In genomic region chr4:3098346-3098745, GRCh38 we compare ENCODE assay signal across 35 cellular contexts. TPM values are rescaled to one million over a fixed set of nuclear protein-coding genes. Genes with fewer than 3 reads are reported as not detected.
"Had no signal": no experiment of that assay in that cellular context is flagged by ENCODE, and none has a peak within 500 bp of the region (broad histone marks: within the 10 kb centered on the region; RNA-seq: fewer than 3 reads in every experiment).

No MANE protein-coding gene starts in this region.

- H3K4me1 ChIP-seq: esophagus squamous epithelium, gastroesophageal sphincter, left ventricle myocardium inferior, prostate gland, sigmoid colon, stomach, thyroid gland, upper lobe of left lung, vagina had no signal

- H3K9me3 ChIP-seq: esophagus squamous epithelium, gastroesophageal sphincter, left ventricle myocardium inferior, neutrophil, prostate gland, sigmoid colon, stomach, thyroid gland, upper lobe of left lung, vagina had no signal

- DNase-seq: activated CD4-positive, alpha-beta T cell treated with anti-CD3 and anti-CD28 coated beads, Interleukin-2, amount 50 U/mL, for 1 hour; activated CD4-positive, CD25-positive, alpha-beta regulatory T cell treated with anti-CD3 and anti-CD28 coated beads, Interleukin-2, amount 50 U/mL, for 72 hours; activated CD8-positive, alpha-beta T cell treated with anti-CD3 and anti-CD28 coated beads for 36 hours; activated gamma-delta T cell; activated naive CD4-positive, alpha-beta T cell treated with anti-CD3 and anti-CD28 coated beads, Interleukin-2, amount 50 U/mL, for 16 hours; activated naive CD8-positive, alpha-beta T cell treated with anti-CD3 and anti-CD28 coated beads, Interleukin-2, amount 50 U/mL, for 24 hours; amygdala; endodermal cell; esophagus squamous epithelium; islet precursor cell; left ventricle myocardium inferior; naive B cell; nephron progenitor cell; sigmoid colon; stimulated activated CD4-positive, alpha-beta T cell treated with anti-CD3 and anti-CD28 coated beads, Interleukin-1b, Interleukin-23, amount 100 ng/mL, for 48 hours; stimulated activated CD4-positive, alpha-beta T cell treated with anti-CD3 and anti-CD28 coated beads, Interleukin-4, amount 100 ng/mL, for 4 hours; stimulated activated CD8-positive, alpha-beta memory T cell treated with anti-CD3 and anti-CD28 coated beads, Interleukin-4, amount 100 ng/mL, for 48 hours; stomach; T-helper 1 cell; thyroid gland; upper lobe of left lung; WERI-Rb-1 had no signal

- ATAC-seq: activated CD8-positive, alpha-beta T cell treated with anti-CD3 and anti-CD28 coated beads for 36 hours; activated naive CD8-positive, alpha-beta T cell treated with anti-CD3 and anti-CD28 coated beads, Interleukin-2, amount 50 U/mL, for 24 hours; gastroesophageal sphincter; stimulated activated memory B cell treated with anti-CD40 and anti-IgM and Interleukin-4, amounts not matched to agents 10 μg/mL and 1 μg/mL and 100 μg/mL, for 72 hours had no signal

- H3K27ac ChIP-seq: epithelial cell of prostate, esophagus squamous epithelium, gastroesophageal sphincter, hepatocyte, left ventricle myocardium inferior, neutrophil, prostate gland, sigmoid colon, thyroid gland, upper lobe of left lung, vagina, WERI-Rb-1 had no signal

- H3K4me2 ChIP-seq: hepatocyte, smooth muscle cell had no signal

- H3K4me3 Mint-ChIP-seq: activated CD8-positive, alpha-beta T cell treated with anti-CD3 and anti-CD28 coated beads for 36 hours; activated naive CD8-positive, alpha-beta T cell treated with anti-CD3 and anti-CD28 coated beads, Interleukin-2, amount 50 U/mL, for 24 hours; activated T-helper 1 cell treated with anti-CD3 and anti-CD28 coated beads, Interleukin-12 subunit alpha, Interleukin-12 subunit beta, Interleukin-2, Interleukin-4 antibody, amounts not matched to agents 30 ng/mL and 10 ng/mL and 1 ng/mL, durations not matched to agents 14 hours and 24 hours and 36 hours; endodermal cell; mesothelial cell of epicardium; naive B cell; nephron progenitor cell; stimulated activated memory B cell treated with anti-CD40 and anti-IgM and Interleukin-4, amounts not matched to agents 10 μg/mL and 1 μg/mL and 100 μg/mL, for 72 hours had no signal

- H3K36me3 ChIP-seq: vagina had no signal

- H3K27ac Mint-ChIP-seq: activated CD8-positive, alpha-beta T cell treated with anti-CD3 and anti-CD28 coated beads for 36 hours; activated naive CD8-positive, alpha-beta T cell treated with anti-CD3 and anti-CD28 coated beads, Interleukin-2, amount 50 U/mL, for 24 hours; activated T-helper 1 cell treated with anti-CD3 and anti-CD28 coated beads, Interleukin-12 subunit alpha, Interleukin-12 subunit beta, Interleukin-2, Interleukin-4 antibody, amounts not matched to agents 30 ng/mL and 10 ng/mL and 1 ng/mL, durations not matched to agents 14 hours and 24 hours and 36 hours; endodermal cell; mesothelial cell of epicardium; nephron progenitor cell; stimulated activated memory B cell treated with anti-CD40 and anti-IgM and Interleukin-4, amounts not matched to agents 10 μg/mL and 1 μg/mL and 100 μg/mL, for 72 hours had no signal

- H2AFZ ChIP-seq: hepatocyte had no signal

- H3K27me3 ChIP-seq: esophagus squamous epithelium, gastroesophageal sphincter, hepatocyte, neutrophil, sigmoid colon, stomach, thyroid gland, upper lobe of left lung, vagina had no signal

- H3K27me3 Mint-ChIP-seq: activated CD8-positive, alpha-beta T cell treated with anti-CD3 and anti-CD28 coated beads for 36 hours; activated naive CD8-positive, alpha-beta T cell treated with anti-CD3 and anti-CD28 coated beads, Interleukin-2, amount 50 U/mL, for 24 hours; naive B cell; stimulated activated memory B cell treated with anti-CD40 and anti-IgM and Interleukin-4, amounts not matched to agents 10 μg/mL and 1 μg/mL and 100 μg/mL, for 72 hours had no signal

- H3K4me1 Mint-ChIP-seq: activated naive CD8-positive, alpha-beta T cell treated with anti-CD3 and anti-CD28 coated beads, Interleukin-2, amount 50 U/mL, for 24 hours; mesothelial cell of epicardium; nephron progenitor cell had no signal

- H3K4me3 ChIP-seq: esophagus squamous epithelium, gastroesophageal sphincter, hepatocyte, left ventricle myocardium inferior, lung, prostate gland, sigmoid colon, smooth muscle cell, stomach, thyroid gland, upper lobe of left lung, vagina had no signal

- H3K9me3 Mint-ChIP-seq: activated CD8-positive, alpha-beta T cell treated with anti-CD3 and anti-CD28 coated beads for 36 hours; activated naive CD8-positive, alpha-beta T cell treated with anti-CD3 and anti-CD28 coated beads, Interleukin-2, amount 50 U/mL, for 24 hours; activated T-helper 1 cell treated with anti-CD3 and anti-CD28 coated beads, Interleukin-12 subunit alpha, Interleukin-12 subunit beta, Interleukin-2, Interleukin-4 antibody, amounts not matched to agents 30 ng/mL and 10 ng/mL and 1 ng/mL, durations not matched to agents 14 hours and 24 hours and 36 hours; naive B cell; stimulated activated memory B cell treated with anti-CD40 and anti-IgM and Interleukin-4, amounts not matched to agents 10 μg/mL and 1 μg/mL and 100 μg/mL, for 72 hours had no signal

RNA-seq across cellular contexts. Expression of gene HTT-AS, which starts 24.0 kb away (rescaled TPM):
- total RNA-seq: activated CD8-positive, alpha-beta T cell treated with anti-CD3 and anti-CD28 coated beads for 36 hours; activated T-helper 1 cell treated with anti-CD3 and anti-CD28 coated beads, Interleukin-12 subunit alpha, Interleukin-12 subunit beta, Interleukin-2, Interleukin-4 antibody, amounts not matched to agents 30 ng/mL and 10 ng/mL and 1 ng/mL, durations not matched to agents 14 hours and 24 hours and 36 hours; endodermal cell; esophagus squamous epithelium; fibroblast of villous mesenchyme; gastroesophageal sphincter; hepatocyte; left ventricle myocardium inferior; lung; mesothelial cell of epicardium; osteocyte; prostate gland; sigmoid colon; smooth muscle cell; stomach; thyroid gland; upper lobe of left lung; vagina had no signal
- polyA plus RNA-seq: hepatocyte, lung, sigmoid colon, smooth muscle cell, stomach had no signal
